Comparison of ENCODE assay signal across 19 cellular contexts in genomic region chr12:75786071-75786470, GRCh38.
DNase-seq lines count a peak whose midpoint lies in the region; ATAC-seq and TF ChIP-seq lines count a peak whose summit lies in the region.
"Had no signal": no experiment of that assay in that cellular context is flagged by ENCODE, and none has a peak within 500 bp of the region (broad histone marks: within the 10 kb centered on the region; RNA-seq: fewer than 3 reads in every experiment).

No MANE protein-coding gene starts in this region.

- no peaks in the 10 kb centered on the region for H3K9me3 Mint-ChIP-seq in natural killer cell treated with Interleukin-12 subunit alpha and Interleukin-12 subunit beta and Interleukin-15 and Interleukin-18, amount 100 ng/mL, for 72 hours
- no peaks in the 10 kb centered on the region for H3K9me3 Mint-ChIP-seq in natural killer cell
- H3K9me3 Mint-ChIP-seq in activated T-helper 2 cell treated with anti-CD3 and anti-CD28 coated beads, Interferon-gamma antibody, Interleukin-2, Interleukin-4, amounts not matched to agents 10 μg/mL and 5 μg/mL and 100 μg/mL, durations not matched to agents 14 hours and 24 hours and 36 hours: no peaks in the 10 kb centered on the region
- H3K9me3 Mint-ChIP-seq: CD8-positive, alpha-beta T cell; GM23338; HFFc6 had no signal

- peak overlapping the region; percentile 92 for H3K27ac ChIP-seq in Panc1 (ENCODE audit: low read length)
- peak overlapping the region; percentile 97 for H3K27ac ChIP-seq in epithelial cell of prostate
- H3K27ac ChIP-seq in right cardiac atrium (ENCODE audit: low read length): no peak overlapping the region
- H3K27ac ChIP-seq: BLaER1 had no signal

- intact Hi-C loops in natural killer cell (cut with micrococcal nuclease): no loop called here
- intact Hi-C loops in Panc1 (cut with micrococcal nuclease; ENCODE audit: unreplicated experiment): no loop called here
- intact Hi-C loops in activated T-helper 2 cell treated with anti-CD3 and anti-CD28 coated beads, Interferon-gamma antibody, Interleukin-2, Interleukin-4, amounts not matched to agents 10 μg/mL and 5 μg/mL and 100 μg/mL, durations not matched to agents 14 hours and 24 hours and 36 hours (cut with micrococcal nuclease): no loop called here
- intact Hi-C loops in right cardiac atrium (cut with DNase I): no loop called here

- peak in 1 of 2 donors; percentile 59 for ATAC-seq in natural killer cell treated with Interleukin-12 subunit alpha and Interleukin-12 subunit beta and Interleukin-15 and Interleukin-18, amount 100 ng/mL, for 72 hours
- ATAC-seq in natural killer cell (no peak), Panc1 (no peak), right cardiac atrium (no peak), GM21526 (IDR thresholded peaks at IDR 0.05; ENCODE audit: low FRiP score, unreplicated experiment) (no peak)
- ATAC-seq: CD8-positive, alpha-beta T cell; GM23338 had no signal

- H3K27me3 ChIP-seq in Panc1 (ENCODE audit: control insufficient read depth, insufficient read depth, low read length): no peaks in the 10 kb centered on the region
- no peaks in the 10 kb centered on the region for H3K27me3 ChIP-seq in right cardiac atrium (ENCODE audit: control insufficient read depth, insufficient read depth)
- H3K27me3 ChIP-seq: BLaER1 had no signal

- peaks cover 33 to 36% of the 10 kb centered on the region in 2 donors for H3K4me1 Mint-ChIP-seq in natural killer cell treated with Interleukin-12 subunit alpha and Interleukin-12 subunit beta and Interleukin-15 and Interleukin-18, amount 100 ng/mL, for 72 hours (ENCODE audit: low read depth in 2 of 2)
- H3K4me1 Mint-ChIP-seq in natural killer cell: peaks cover 8 to 11% of the 10 kb centered on the region in 2 donors
- H3K4me1 Mint-ChIP-seq in activated T-helper 2 cell treated with anti-CD3 and anti-CD28 coated beads, Interferon-gamma antibody, Interleukin-2, Interleukin-4, amounts not matched to agents 10 μg/mL and 5 μg/mL and 100 μg/mL, durations not matched to agents 14 hours and 24 hours and 36 hours (ENCODE audit: low read depth): peaks cover 23% of the 10 kb centered on the region
- H3K4me1 Mint-ChIP-seq: CD14-positive monocyte, IgD-negative memory B cell had no signal

- H3K4me1 ChIP-seq in Panc1 (ENCODE audit: control insufficient read depth, insufficient read depth, low read length) (peaks cover 24% of the 10 kb centered on the region), right cardiac atrium (ENCODE audit: control insufficient read depth, insufficient read depth, low read length) (no peaks in the 10 kb centered on the region)

- peaks cover 6% of the 10 kb centered on the region for H3K36me3 Mint-ChIP-seq in natural killer cell treated with Interleukin-12 subunit alpha and Interleukin-12 subunit beta and Interleukin-15 and Interleukin-18, amount 100 ng/mL, for 72 hours
- H3K36me3 Mint-ChIP-seq in natural killer cell: no peaks in the 10 kb centered on the region
- no peaks in the 10 kb centered on the region for H3K36me3 Mint-ChIP-seq in activated T-helper 2 cell treated with anti-CD3 and anti-CD28 coated beads, Interferon-gamma antibody, Interleukin-2, Interleukin-4, amounts not matched to agents 10 μg/mL and 5 μg/mL and 100 μg/mL, durations not matched to agents 14 hours and 24 hours and 36 hours (ENCODE audit: low read depth)
- H3K36me3 Mint-ChIP-seq: CD14-positive monocyte; CD8-positive, alpha-beta T cell; IgD-negative memory B cell had no signal

- BruUV-seq in Panc1 (replicated peaks; lab: Mats Ljungman, UMichigan): no TSS peak

- TF ChIP-seq CTCF in natural killer cell (IDR thresholded peaks at IDR 0.05) (no peak), Panc1 (IDR thresholded peaks at IDR 0.05) (no peak)

- CTCF ChIA-PET in Panc1 (lab: Charles Lee): no interaction called here

- peaks cover 17% of the 10 kb centered on the region for H3K9me3 ChIP-seq in Panc1 (ENCODE audit: control insufficient read depth, insufficient read depth, low read depth, low read length)
- H3K9me3 ChIP-seq in right cardiac atrium (ENCODE audit: control insufficient read depth, low read length): no peaks in the 10 kb centered on the region
- H3K9me3 ChIP-seq: BLaER1 had no signal

- H3K27me3 Mint-ChIP-seq in natural killer cell treated with Interleukin-12 subunit alpha and Interleukin-12 subunit beta and Interleukin-15 and Interleukin-18, amount 100 ng/mL, for 72 hours: peaks cover 0 to 3% of the 10 kb centered on the region in 2 donors
- H3K27me3 Mint-ChIP-seq in natural killer cell (ENCODE audit: low read depth in 2 of 2): peaks cover 1 to 9% of the 10 kb centered on the region in 2 donors
- H3K27me3 Mint-ChIP-seq in activated T-helper 2 cell treated with anti-CD3 and anti-CD28 coated beads, Interferon-gamma antibody, Interleukin-2, Interleukin-4, amounts not matched to agents 10 μg/mL and 5 μg/mL and 100 μg/mL, durations not matched to agents 14 hours and 24 hours and 36 hours (ENCODE audit: low read depth): peaks cover 2% of the 10 kb centered on the region

- POLR2A ChIA-PET in Panc1 (lab: Charles Lee): interaction anchor here (0.6 kb wide), 1 partner anchor 80 kb away, joined by 3 read pairs; no protein-coding TSS in a partner anchor

- in situ Hi-C loops in Panc1 (cut with HindIII; ENCODE audit: low pct_unique_long_range_greater_than_20kb, low sequenced_read_pairs): no loop called here

- peak overlapping the region; percentile 51 to 97 for H3K27ac Mint-ChIP-seq in natural killer cell treated with Interleukin-12 subunit alpha and Interleukin-12 subunit beta and Interleukin-15 and Interleukin-18, amount 100 ng/mL, for 72 hours
- H3K27ac Mint-ChIP-seq in natural killer cell: no peak overlapping the region
- H3K27ac Mint-ChIP-seq in activated T-helper 2 cell treated with anti-CD3 and anti-CD28 coated beads, Interferon-gamma antibody, Interleukin-2, Interleukin-4, amounts not matched to agents 10 μg/mL and 5 μg/mL and 100 μg/mL, durations not matched to agents 14 hours and 24 hours and 36 hours: no peak overlapping the region
- H3K27ac Mint-ChIP-seq: CD8-positive, alpha-beta T cell; GM23338; HFFc6; IgD-negative memory B cell had no signal

- no peak overlapping the region for H3K4me3 ChIP-seq in Panc1 (ENCODE audit: low read depth in 2 of 2, low read length in 2 of 2)
- H3K4me3 ChIP-seq in right cardiac atrium (ENCODE audit: low read length): no peak overlapping the region
- H3K4me3 ChIP-seq: BLaER1, GM23338 had no signal

- peak overlapping the region; percentile 5 for H3K4me3 Mint-ChIP-seq in natural killer cell treated with Interleukin-12 subunit alpha and Interleukin-12 subunit beta and Interleukin-15 and Interleukin-18, amount 100 ng/mL, for 72 hours
- H3K4me3 Mint-ChIP-seq in natural killer cell: no peak overlapping the region
- H3K4me3 Mint-ChIP-seq in activated T-helper 2 cell treated with anti-CD3 and anti-CD28 coated beads, Interferon-gamma antibody, Interleukin-2, Interleukin-4, amounts not matched to agents 10 μg/mL and 5 μg/mL and 100 μg/mL, durations not matched to agents 14 hours and 24 hours and 36 hours (ENCODE audit: low read depth): no peak overlapping the region
- H3K4me3 Mint-ChIP-seq: CD14-positive monocyte; CD8-positive, alpha-beta T cell; GM23338; HFFc6; IgD-negative memory B cell had no signal

- H3K36me3 ChIP-seq in Panc1 (ENCODE audit: control insufficient read depth, insufficient read depth, low read length): no peaks in the 10 kb centered on the region
- H3K36me3 ChIP-seq: BLaER1 had no signal

- DNase-seq in natural killer cell treated with Interleukin-12 subunit alpha and Interleukin-12 subunit beta and Interleukin-15 and Interleukin-18, amount 100 ng/mL, for 72 hours (ENCODE audit: low spot score): no peak
- DNase-seq in natural killer cell (no peak), Panc1 (ENCODE audit: low read depth, low spot score) (no peak), epithelial cell of prostate (ENCODE audit: low read depth, low spot score) (no peak), right cardiac atrium (no peak), dermis blood vessel endothelial cell (no peak)
- no peak for DNase-seq in activated T-helper 2 cell treated with anti-CD3 and anti-CD28 coated beads, Interferon-gamma antibody, Interleukin-2, Interleukin-4, amounts not matched to agents 10 μg/mL and 5 μg/mL and 100 μg/mL, durations not matched to agents 14 hours and 24 hours and 36 hours (ENCODE audit: low spot score)
- DNase-seq: 8988T; Calu3; CD8-positive, alpha-beta T cell; DMS79 treated with DMSO at 0.1 percent for 48 hours; GF-D8; HCEC 1CT; HFFc6 had no signal

- whole genome bisulfite sequencing in right cardiac atrium: 94% methylated on average over 3 of the region's 3 CpGs

Comparison
In these comparisons a context has a peak if more than half of its experiments do, and no peak if none do; other contexts are left out.
1. H3K27ac Mint-ChIP-seq: peak in natural killer cell treated with Interleukin-12 subunit alpha and Interleukin-12 subunit beta and Interleukin-15 and Interleukin-18, amount 100 ng/mL, for 72 hours (2 of 2); none in natural killer cell (0 of 2) and activated T-helper 2 cell treated with anti-CD3 and anti-CD28 coated beads, Interferon-gamma antibody, Interleukin-2, Interleukin-4, amounts not matched to agents 10 μg/mL and 5 μg/mL and 100 μg/mL, durations not matched to agents 14 hours and 24 hours and 36 hours (single experiment).